ENCODE assay signal across 15 cellular contexts in genomic region chr3:14377044-14377837, GRCh38. TPM values are rescaled to one million over a fixed set of nuclear protein-coding genes. Genes with fewer than 3 reads are reported as not detected.
DNase-seq lines count a peak whose midpoint lies in the region; ATAC-seq and TF ChIP-seq lines count a peak whose summit lies in the region.
"Had no signal": no experiment of that assay in that cellular context is flagged by ENCODE, and none has a peak within 500 bp of the region (broad histone marks: within the 10 kb centered on the region; RNA-seq: fewer than 3 reads in every experiment).

No MANE protein-coding gene starts in this region.

- no TSS peak for BruUV-seq in PC-9 (replicated peaks; lab: Mats Ljungman, UMichigan)

- CTCF ChIA-PET in PC-9 (lab: Charles Lee), result no interaction called here

- H3K79me2 ChIP-seq in PC-9 (ENCODE audit: low read depth), result no peaks in the 10 kb centered on the region
- H3K79me2 ChIP-seq: hepatocyte had no signal

- H3K4me1 ChIP-seq in heart right ventricle, result peaks cover 7 to 59% (median 29%) of the 10 kb centered on the region in 9 donors
- H3K4me1 ChIP-seq in PC-9 (replicated peaks; ENCODE audit: insufficient read depth), result peaks cover 43% of the 10 kb centered on the region
- peaks cover 9% of the 10 kb centered on the region for H3K4me1 ChIP-seq in right cardiac atrium (ENCODE audit: control insufficient read depth, insufficient read depth, low read length)
- H3K4me1 ChIP-seq in spleen, result peaks cover 3 to 68% (median 29%) of the 10 kb centered on the region in 6 donors

- TF ChIP-seq CTCF in heart right ventricle (IDR thresholded peaks at IDR 0.05), result no peak
- no peak for TF ChIP-seq CTCF in PC-9 (conservative IDR thresholded peaks at IDR 0.05)
- TF ChIP-seq CTCF in spleen (IDR thresholded peaks at IDR 0.05 in 8 of 11, conservative IDR thresholded peaks at IDR 0.05 in 3 of 11), result no peak

- 83 to 86% methylated on average over 6 of the region's 6 CpGs for WGBS in heart right ventricle, 2 donors
- WGBS in right cardiac atrium, result 83% methylated on average over 6 of the region's 6 CpGs
- 72 to 89% (median 80%) methylated on average over 5 to 6 of the region's 6 CpGs for WGBS in spleen, 5 donors

- peaks cover 0 to 10% (median 8%) of the 10 kb centered on the region in 7 donors for H3K27me3 ChIP-seq in heart right ventricle
- no peaks in the 10 kb centered on the region for H3K27me3 ChIP-seq in PC-9 (ENCODE audit: insufficient read depth, low read depth)
- H3K27me3 ChIP-seq in right cardiac atrium (ENCODE audit: control insufficient read depth, insufficient read depth), result no peaks in the 10 kb centered on the region
- H3K27me3 ChIP-seq in spleen (replicated peaks in 1 of 7), result peaks cover 0 to 5% (median 0%) of the 10 kb centered on the region in 7 donors
- H3K27me3 ChIP-seq: hepatocyte, sigmoid colon had no signal

- H3K27ac ChIP-seq in heart right ventricle, result peak overlapping the region in 6 of 10 donors; percentile 39 to 82 (median 52)
- no peak overlapping the region for H3K27ac ChIP-seq in PC-9
- peak overlapping the region; percentile 37 for H3K27ac ChIP-seq in right cardiac atrium (ENCODE audit: low read length)
- H3K27ac ChIP-seq in spleen, result peak overlapping the region in 7 of 8 donors; percentile 65 to 87 (median 80)
- H3K27ac ChIP-seq: sigmoid colon had no signal

- intact Hi-C loops in heart right ventricle (cut with DNase I) (no loop called here), Right ventricle myocardium inferior (cut with DNase I) (no loop called here), PC-9 (cut with micrococcal nuclease; ENCODE audit: unreplicated experiment) (no loop called here), right cardiac atrium (cut with DNase I) (no loop called here), spleen (cut with DNase I; ENCODE audit: low total_unique reads) (no loop called here)

- H3K4me3 ChIP-seq in heart right ventricle, result no peak overlapping the region
- no peak overlapping the region for H3K4me3 ChIP-seq in PC-9
- H3K4me3 ChIP-seq in right cardiac atrium (ENCODE audit: low read length), result no peak overlapping the region
- H3K4me3 ChIP-seq in spleen, result peak overlapping the region in 1 of 8 donors; percentile 29
- H3K4me3 ChIP-seq: hepatocyte, sigmoid colon had no signal

- H2AFZ ChIP-seq in PC-9, result no peak overlapping the region
- H2AFZ ChIP-seq: hepatocyte had no signal

- H3K9me3 ChIP-seq in heart right ventricle (no peaks in the 10 kb centered on the region), PC-9 (ENCODE audit: insufficient read depth, low read depth) (no peaks in the 10 kb centered on the region), right cardiac atrium (ENCODE audit: control insufficient read depth, low read length) (no peaks in the 10 kb centered on the region), spleen (peaks cover 0 to 7% (median 0%) of the 10 kb centered on the region in 8 donors)
- H3K9me3 ChIP-seq: sigmoid colon had no signal

- no peaks in the 10 kb centered on the region for H3K9me2 ChIP-seq in PC-9 (ENCODE audit: insufficient read depth)

- no peak for DNase-seq in heart right ventricle
- DNase-seq in Right ventricle myocardium inferior (ENCODE audit: missing footprints), result no peak
- DNase-seq in PC-9, result no peak
- peak in 1 of 3 donors; percentile 30 for DNase-seq in right cardiac atrium
- DNase-seq in spleen, result no peak
- no peak for DNase-seq in stimulated activated naive CD4-positive, alpha-beta T cell treated with Interleukin-2 at 50 U/mL for 16 hours (lab: John Stamatoyannopoulos, UW)
- no peak for DNase-seq in DMS 273 treated with DMSO at 0.1 percent for 48 hours (lab: John Stamatoyannopoulos, UW)
- DNase-seq: activated CD4-positive, alpha-beta T cell treated with anti-CD3 and anti-CD28 coated beads, Interleukin-2, amount 50 U/mL, for 1 hour; H9; midbrain; NCI-H187; NCI-H345; sigmoid colon had no signal

- no peaks in the 10 kb centered on the region for H4K20me1 ChIP-seq in PC-9 (ENCODE audit: insufficient read depth)

- peak overlapping the region; percentile 37 for H3K4me2 ChIP-seq in PC-9
- H3K4me2 ChIP-seq: hepatocyte had no signal

- POLR2A ChIA-PET in PC-9 (lab: Charles Lee; ENCODE audit: unreplicated experiment), result interaction anchor here (0.7 kb wide), 1 partner anchor 683 kb away, joined by 6 read pairs; no protein-coding TSS in a partner anchor

- ATAC-seq in heart right ventricle (peak in 1 of 8 donors; percentile 7), Right ventricle myocardium inferior (no peak), right cardiac atrium (peak in 1 of 2 donors; percentile 6), GM21619 (IDR thresholded peaks at IDR 0.05; ENCODE audit: unreplicated experiment) (no peak)

- TF ChIP-seq POLR2A in spleen (IDR thresholded peaks at IDR 0.05), result no peak

- H3F3A ChIP-seq in PC-9 (ENCODE audit: insufficient read depth, low read depth), result peaks cover 20% of the 10 kb centered on the region; the same call in 1 of the 2 replicates

- H3K36me3 ChIP-seq in heart right ventricle (no peaks in the 10 kb centered on the region), PC-9 (ENCODE audit: low read depth) (no peaks in the 10 kb centered on the region), spleen (no peaks in the 10 kb centered on the region)
- H3K36me3 ChIP-seq: sigmoid colon had no signal

RNA-seq across cellular contexts. Expression of gene SLC6A6, which starts 25.2 kb away (rescaled TPM):
- total RNA-seq in heart right ventricle (10 to 100 TPM; 11.4 to 68.7 (median 44.0) TPM), Right ventricle myocardium inferior (14.3 TPM), PC-9 (2021) (84.9 and 122 TPM in 2 replicates), right cardiac atrium (100 to 1,000 TPM in 1 of 4 donors, 10 to 100 TPM in 3; 21.3 to 106 (median 38.4) TPM), spleen (100 to 1,000 TPM in 6 of 7 donors, 10 to 100 TPM in 1; 75.4 to 150 (median 128) TPM)
- polyA plus RNA-seq in heart right ventricle (10 to 100 TPM in 1 of 2 donors, 1 to 10 TPM in 1; 7.7 to 55.4 TPM), right cardiac atrium (23.7 TPM), spleen (10 to 100 TPM in 1 of 3 donors, 1 to 10 TPM in 2; 3.4 to 14.2 (median 3.9) TPM)
